22 cellular contexts compared by ENCODE assay signal in genomic region chrX:45309096-45309495, GRCh38.
DNase-seq lines count a peak whose midpoint lies in the region; ATAC-seq, FAIRE-seq and TF ChIP-seq lines count a peak whose summit lies in the region.
"Had no signal": no experiment of that assay in that cellular context is flagged by ENCODE, and none has a peak within 500 bp of the region (broad histone marks: within the 10 kb centered on the region; RNA-seq: fewer than 3 reads in every experiment).

No MANE protein-coding gene starts in this region.

- H3K36me3 Mint-ChIP-seq in HFFc6 (ENCODE audit: low read depth), result no peaks in the 10 kb centered on the region
- H3K36me3 Mint-ChIP-seq in endothelial cell (ENCODE audit: low read depth, unreplicated experiment), result no peaks in the 10 kb centered on the region
- H3K36me3 Mint-ChIP-seq in activated T-helper 2 cell treated with anti-CD3 and anti-CD28 coated beads, Interferon-gamma antibody, Interleukin-2, Interleukin-4, amounts not matched to agents 10 μg/mL and 5 μg/mL and 100 μg/mL, durations not matched to agents 14 hours and 24 hours and 36 hours (ENCODE audit: low read depth), result no peaks in the 10 kb centered on the region
- H3K36me3 Mint-ChIP-seq: CD4-positive, alpha-beta memory T cell had no signal

- no peak for TF ChIP-seq RAD21 in A549 (conservative IDR thresholded peaks at IDR 0.05 in 1 of 2, IDR thresholded peaks at IDR 0.05 in 1 of 2)

- peak; percentile 7 for FAIRE-seq in A549 (lab: Jason Lieb, UNC)
- FAIRE-seq: D721Med, GM12892, K562 had no signal

- CTCF ChIA-PET in A549 (lab: Yijun Ruan, JAX), result no interaction called here

- DNase-seq in A549 (ENCODE audit: low read depth in 1 of 2, low spot score in 1 of 2), result no peak
- DNase-seq in HFFc6, result peak; percentile 4
- DNase-seq in astrocyte of the cerebellum (ENCODE audit: low read depth), result peak; percentile 2
- peak; percentile 65 for DNase-seq in fibroblast of peridontal ligament (ENCODE audit: extremely low read depth)
- no peak for DNase-seq in endothelial cell (ENCODE audit: low spot score)
- DNase-seq in activated T-helper 2 cell treated with anti-CD3 and anti-CD28 coated beads, Interferon-gamma antibody, Interleukin-2, Interleukin-4, amounts not matched to agents 10 μg/mL and 5 μg/mL and 100 μg/mL, durations not matched to agents 14 hours and 24 hours and 36 hours (ENCODE audit: low spot score), result no peak
- no peak for DNase-seq in upper lobe of left lung
- DNase-seq in mesenteric fat pad (ENCODE audit: low spot score), result no peak
- DNase-seq: CD4-positive, alpha-beta memory T cell; DMS79 treated with DMSO at 0.1 percent for 48 hours; GDM1; H7; NCI-H1417 treated with DMSO at 0.1 percent for 48 hours; NCI-H1930; NCI-H446; NCI-H69; RPMI8226; SIG-M5 had no signal

- H3K4me3 ChIP-seq in A549, result no peak overlapping the region
- H3K4me3 ChIP-seq in astrocyte of the cerebellum (ENCODE audit: low read depth, low read length), result no peak overlapping the region
- no peak overlapping the region for H3K4me3 ChIP-seq in upper lobe of left lung
- H3K4me3 ChIP-seq: K562 had no signal

- POLR2A ChIA-PET in A549 (lab: Yijun Ruan, JAX), result no interaction called here

- no peak for TF ChIP-seq CTCF in A549 (IDR thresholded peaks at IDR 0.05)
- TF ChIP-seq CTCF in HFFc6 (IDR thresholded peaks at IDR 0.05), result no peak
- TF ChIP-seq CTCF in astrocyte of the cerebellum (IDR thresholded peaks at IDR 0.05; ENCODE audit: low read depth, low read length, missing control alignments), result no peak
- no peak for TF ChIP-seq CTCF in endothelial cell (IDR thresholded peaks at IDR 0.05; ENCODE audit: unreplicated experiment)
- TF ChIP-seq CTCF in upper lobe of left lung (IDR thresholded peaks at IDR 0.05), result no peak

- no peak overlapping the region for H3K27ac Mint-ChIP-seq in HFFc6
- no peak overlapping the region for H3K27ac Mint-ChIP-seq in endothelial cell (ENCODE audit: unreplicated experiment)
- no peak overlapping the region for H3K27ac Mint-ChIP-seq in activated T-helper 2 cell treated with anti-CD3 and anti-CD28 coated beads, Interferon-gamma antibody, Interleukin-2, Interleukin-4, amounts not matched to agents 10 μg/mL and 5 μg/mL and 100 μg/mL, durations not matched to agents 14 hours and 24 hours and 36 hours
- H3K27ac Mint-ChIP-seq: CD4-positive, alpha-beta memory T cell had no signal

- no peak for TF ChIP-seq EP300 in A549 (IDR thresholded peaks at IDR 0.05)
- TF ChIP-seq EP300 in upper lobe of left lung (IDR thresholded peaks at IDR 0.05), result no peak

- H3K27ac ChIP-seq in A549 (no peak overlapping the region), upper lobe of left lung (no peak overlapping the region)
- H3K27ac ChIP-seq: 22Rv1 had no signal

- H3K9me3 Mint-ChIP-seq in HFFc6 (no peaks in the 10 kb centered on the region), endothelial cell (ENCODE audit: unreplicated experiment) (no peaks in the 10 kb centered on the region)
- no peaks in the 10 kb centered on the region for H3K9me3 Mint-ChIP-seq in activated T-helper 2 cell treated with anti-CD3 and anti-CD28 coated beads, Interferon-gamma antibody, Interleukin-2, Interleukin-4, amounts not matched to agents 10 μg/mL and 5 μg/mL and 100 μg/mL, durations not matched to agents 14 hours and 24 hours and 36 hours

- no peaks in the 10 kb centered on the region for H3K36me3 ChIP-seq in upper lobe of left lung

- H3K4me1 Mint-ChIP-seq in HFFc6 (ENCODE audit: low read depth), result peaks cover 6% of the 10 kb centered on the region
- H3K4me1 Mint-ChIP-seq in endothelial cell (ENCODE audit: unreplicated experiment), result peaks cover 8% of the 10 kb centered on the region
- H3K4me1 Mint-ChIP-seq in activated T-helper 2 cell treated with anti-CD3 and anti-CD28 coated beads, Interferon-gamma antibody, Interleukin-2, Interleukin-4, amounts not matched to agents 10 μg/mL and 5 μg/mL and 100 μg/mL, durations not matched to agents 14 hours and 24 hours and 36 hours (ENCODE audit: low read depth), result no peaks in the 10 kb centered on the region
- H3K4me1 Mint-ChIP-seq: CD4-positive, alpha-beta memory T cell had no signal

- H3K9me3 ChIP-seq in A549 (no peaks in the 10 kb centered on the region; the same call in 2 of the 3 replicates), upper lobe of left lung (no peaks in the 10 kb centered on the region)

- in situ Hi-C loops in astrocyte of the cerebellum (cut with HindIII; ENCODE audit: low sequenced_read_pairs), result no loop called here

- no peaks in the 10 kb centered on the region for H3K27me3 ChIP-seq in upper lobe of left lung

- H3K4me1 ChIP-seq in A549, result no peaks in the 10 kb centered on the region
- no peaks in the 10 kb centered on the region for H3K4me1 ChIP-seq in upper lobe of left lung

- H3K4me2 ChIP-seq in A549, result no peak overlapping the region

- WGBS in A549 (ENCODE audit: missing lambda C conversion rate), result 71% methylated on average over 4 of the region's 4 CpGs
- 80 to 89% methylated on average over 4 of the region's 4 CpGs for WGBS in upper lobe of left lung, 2 donors

- H3K27me3 Mint-ChIP-seq in HFFc6 (ENCODE audit: insufficient read depth), result no peaks in the 10 kb centered on the region
- H3K27me3 Mint-ChIP-seq in endothelial cell (ENCODE audit: unreplicated experiment), result no peaks in the 10 kb centered on the region
- no peaks in the 10 kb centered on the region for H3K27me3 Mint-ChIP-seq in activated T-helper 2 cell treated with anti-CD3 and anti-CD28 coated beads, Interferon-gamma antibody, Interleukin-2, Interleukin-4, amounts not matched to agents 10 μg/mL and 5 μg/mL and 100 μg/mL, durations not matched to agents 14 hours and 24 hours and 36 hours (ENCODE audit: low read depth)
- H3K27me3 Mint-ChIP-seq: CD4-positive, alpha-beta memory T cell had no signal

- intact Hi-C loops in activated T-helper 2 cell treated with anti-CD3 and anti-CD28 coated beads, Interferon-gamma antibody, Interleukin-2, Interleukin-4, amounts not matched to agents 10 μg/mL and 5 μg/mL and 100 μg/mL, durations not matched to agents 14 hours and 24 hours and 36 hours (cut with micrococcal nuclease), result no loop called here

- H3K4me3 Mint-ChIP-seq in HFFc6 (no peak overlapping the region), endothelial cell (ENCODE audit: unreplicated experiment) (no peak overlapping the region)
- H3K4me3 Mint-ChIP-seq in activated T-helper 2 cell treated with anti-CD3 and anti-CD28 coated beads, Interferon-gamma antibody, Interleukin-2, Interleukin-4, amounts not matched to agents 10 μg/mL and 5 μg/mL and 100 μg/mL, durations not matched to agents 14 hours and 24 hours and 36 hours (ENCODE audit: low read depth), result no peak overlapping the region
- H3K4me3 Mint-ChIP-seq: CD4-positive, alpha-beta memory T cell had no signal

- ATAC-seq in A549 (no peak), upper lobe of left lung (ENCODE audit: low FRiP score in 2 of 2) (no peak)
- ATAC-seq: K562 had no signal

- no peak for TF ChIP-seq POLR2A in A549 (IDR thresholded peaks at IDR 0.05; ENCODE audit: low read length)
- no peak for TF ChIP-seq POLR2A in upper lobe of left lung (IDR thresholded peaks at IDR 0.05)

TF ChIP-seq in A549, 52 proteins besides CTCF, POLR2A, EP300 and RAD21:
- TF ChIP-seq HOXB5 (CRISPR knock-in tag; IDR thresholded peaks at IDR 0.05), result no peak

Comparison
In these comparisons a context has a peak if more than half of its experiments do, and no peak if none do; other contexts are left out.
1. DNase-seq: peak in HFFc6 (single experiment), astrocyte of the cerebellum (single experiment) and fibroblast of peridontal ligament (single experiment); none in A549 (0 of 2), endothelial cell (single experiment), activated T-helper 2 cell treated with anti-CD3 and anti-CD28 coated beads, Interferon-gamma antibody, Interleukin-2, Interleukin-4, amounts not matched to agents 10 μg/mL and 5 μg/mL and 100 μg/mL, durations not matched to agents 14 hours and 24 hours and 36 hours (single experiment), upper lobe of left lung (0 of 2) and mesenteric fat pad (single experiment).